ENCODE assay signal across 8 cellular contexts in the genomic region with DNA sequence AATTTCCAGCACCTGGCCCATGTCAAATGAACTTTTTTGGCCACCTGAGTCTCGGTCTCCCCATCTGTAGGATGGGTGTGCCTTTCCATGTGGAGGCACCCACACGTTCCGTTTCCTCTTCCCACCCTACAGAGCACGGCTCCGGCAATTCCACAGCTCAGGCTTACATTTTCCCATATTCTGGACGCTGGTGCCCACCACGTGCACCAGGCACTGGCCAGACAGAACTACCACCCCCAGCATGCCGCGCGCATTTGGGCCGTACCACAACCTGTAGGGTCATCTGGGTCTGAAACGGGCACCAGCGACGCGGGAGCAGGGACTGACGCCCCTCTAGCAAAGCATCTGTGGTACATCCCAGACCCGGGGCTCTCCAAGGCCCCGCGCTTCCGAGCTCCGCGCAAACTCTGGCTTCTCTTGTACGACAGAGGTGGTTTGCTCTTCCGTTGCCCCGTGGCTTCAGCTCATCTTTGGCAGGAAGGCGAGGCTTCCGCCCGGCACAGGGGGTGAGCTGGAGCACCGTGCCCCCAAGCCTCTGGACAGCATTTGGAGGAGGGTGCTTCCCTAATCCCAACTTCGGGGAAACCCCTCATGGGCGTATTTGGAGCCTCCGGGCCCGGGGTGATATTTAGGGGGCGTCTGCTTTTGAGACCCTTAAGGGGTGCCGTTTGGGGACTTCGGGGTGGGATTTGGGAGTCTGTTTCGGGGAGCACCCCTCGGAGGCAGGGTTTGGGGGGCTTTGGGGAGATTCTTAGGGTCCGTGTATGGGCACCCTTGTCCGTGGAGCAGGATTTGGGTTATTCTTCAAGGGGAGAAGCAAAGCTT. TPM values are rescaled to one million over a fixed set of nuclear protein-coding genes. Genes with fewer than 3 reads are reported as not detected.
DNase-seq lines count a peak whose midpoint lies in the region; ATAC-seq, FAIRE-seq and TF ChIP-seq lines count a peak whose summit lies in the region.

No MANE protein-coding gene starts in this region.

- H3K27ac ChIP-seq in AG04450 (ENCODE audit: low read depth, low read length) = peak overlapping the region; percentile 31
- no peak overlapping the region for H3K27ac ChIP-seq in caudate nucleus (ENCODE audit: low read depth, low read length)

- H3K27me3 ChIP-seq in AG04450 (ENCODE audit: control insufficient read depth, insufficient read depth, low read length) = no peaks in the 10 kb centered on the region

- POLR2A ChIA-PET in AG04450 (lab: Yijun Ruan, JAX) = interaction anchor here (0.6 to 0.8 kb wide), 2 partner anchors 27 to 192 kb away, joined by 3 to 7 read pairs; no protein-coding TSS in a partner anchor
- POLR2A ChIA-PET in WTC11 (lab: Charles Lee) = interaction anchor here (0.8 to 1.4 kb wide), 8 partner anchors 10 to 333 kb away, joined by 3 to 9 read pairs (median 3); partner anchors contain the start of genes CDK16, NDUFB11 and RBM10

- H3K4me3 ChIP-seq in AG04450 (ENCODE audit: low read depth, low read length) = peak overlapping the region; percentile 66

- peak; percentile 80 for DNase-seq in AG04450 (ENCODE audit: low read depth, low spot score)
- DNase-seq in NCI-H226 = peak; percentile 65
- peak; percentile 86 for DNase-seq in WTC11 (ENCODE audit: low spot score)
- peak in 59 of 61 donors; percentile 30 to 89 (median 72) for DNase-seq in caudate nucleus (lab: John Stamatoyannopoulos, UW)
- DNase-seq in stimulated activated CD4-positive, alpha-beta T cell treated with anti-CD3 and anti-CD28 coated beads, Interleukin-12 subunit alpha, Interleukin-12 subunit beta, amount 100 ng/mL, for 4 hours = peak; percentile 72

- peak overlapping the region; percentile 63; the same call in 1 of the 2 replicates for H3K27ac Mint-ChIP-seq in WTC11

- TF ChIP-seq CTCF in AG04450 (IDR thresholded peaks at IDR 0.05; ENCODE audit: low read depth, low read length) = no peak
- no peak for TF ChIP-seq CTCF in WTC11 (IDR thresholded peaks at IDR 0.05)

- no peaks in the 10 kb centered on the region for H3K9me3 Mint-ChIP-seq in WTC11

- H3K4me1 Mint-ChIP-seq in WTC11 = peaks cover 28% of the 10 kb centered on the region

- CTCF ChIA-PET in AG04450 (lab: Charles Lee) = interaction anchor here (2.2 kb wide), 1 partner anchor 194 kb away, joined by 14 read pairs; no protein-coding TSS in a partner anchor
- CTCF ChIA-PET in WTC11 (lab: Charles Lee) = interaction anchor here (0.6 to 1.9 kb wide), 3 partner anchors 193 to 333 kb away, joined by 6 read pairs; no protein-coding TSS in a partner anchor

- peaks cover 3% of the 10 kb centered on the region for H3K36me3 Mint-ChIP-seq in WTC11

- FAIRE-seq in islet of Langerhans (lab: Jason Lieb, UNC) = peak; percentile 91

- no peaks in the 10 kb centered on the region for H3K27me3 Mint-ChIP-seq in WTC11 (ENCODE audit: low read depth)

- H3K9me3 ChIP-seq in AG04450 (ENCODE audit: control insufficient read depth, insufficient read depth, low read length) = no peaks in the 10 kb centered on the region

- H3K4me3 Mint-ChIP-seq in WTC11 = peak overlapping the region; percentile 91

- ATAC-seq in GM18907 (IDR thresholded peaks at IDR 0.05; ENCODE audit: unreplicated experiment) (peak; percentile 51), HG03139 (IDR thresholded peaks at IDR 0.05; ENCODE audit: unreplicated experiment) (peak; percentile 54), WTC11 (peak; percentile 75)

TF ChIP-seq in WTC11, 78 proteins besides CTCF, POLR2A, EP300 and RAD21:
- no peak for TF ChIP-seq NR1H2 (CRISPR knock-in tag; IDR thresholded peaks at IDR 0.05)
- TF ChIP-seq FOXK1 (CRISPR knock-in tag; IDR thresholded peaks at IDR 0.05) = 0 out of 2 replicates have a peak, but pooled peaks have one; percentile 54
- 0 out of 2 replicates have a peak, but pooled peaks have one; percentile 10 for TF ChIP-seq CREM (CRISPR knock-in tag; IDR thresholded peaks at IDR 0.05)
- peak; percentile 63; the same call in 1 of the 2 replicates for TF ChIP-seq USF2 (CRISPR knock-in tag; IDR thresholded peaks at IDR 0.05)
- TF ChIP-seq SP1 (CRISPR knock-in tag; conservative IDR thresholded peaks at IDR 0.05) = peak; percentile 51
- TF ChIP-seq ZNF121 (CRISPR knock-in tag; IDR thresholded peaks at IDR 0.05) = no peak
- TF ChIP-seq GTF2I (CRISPR knock-in tag; conservative IDR thresholded peaks at IDR 0.05) = peak; percentile 70; the same call in 1 of the 2 replicates
- TF ChIP-seq USF1 (CRISPR knock-in tag; IDR thresholded peaks at IDR 0.05) = peak; percentile 36; the same call in 1 of the 2 replicates
- TF ChIP-seq MAX (CRISPR knock-in tag; IDR thresholded peaks at IDR 0.05) = peak; percentile 86
- no peak for TF ChIP-seq ZSCAN18 (CRISPR knock-in tag; IDR thresholded peaks at IDR 0.05)
- 0 out of 2 replicates have a peak, but pooled peaks have one; percentile 20 for TF ChIP-seq MYBL2 (CRISPR knock-in tag; IDR thresholded peaks at IDR 0.05)

RNA-seq across cellular contexts. Expression of gene UBA1, which starts 3.0 kb away (rescaled TPM):
- polyA plus RNA-seq in AG04450 (2011; rRNA removed) = 196 and 241 TPM in 2 replicates
- 259 and 332 TPM in 2 replicates for polyA minus RNA-seq in AG04450 (2011; rRNA and poly(A)+ RNA removed)
- 379 to 392 TPM (median 383 TPM) in 3 replicates for total RNA-seq in WTC11 (2021)

RNA-seq across cellular contexts. Expression of gene CDK16, which starts 27.8 kb away (rescaled TPM):
- 89.9 and 106 TPM in 2 replicates for polyA plus RNA-seq in AG04450 (2011; rRNA removed)
- polyA minus RNA-seq in AG04450 (2011; rRNA and poly(A)+ RNA removed) = 145 and 179 TPM in 2 replicates
- total RNA-seq in WTC11 (2021) = 130 to 150 TPM (median 145 TPM) in 3 replicates

RNA-seq across cellular contexts. Expression of gene USP11, which starts 42.2 kb away (rescaled TPM):
- polyA plus RNA-seq in AG04450 (2011; rRNA removed) = 31.5 and 41.3 TPM in 2 replicates
- polyA minus RNA-seq in AG04450 (2011; rRNA and poly(A)+ RNA removed) = 86.4 and 126 TPM in 2 replicates
- 82.5 to 86.8 TPM (median 86.3 TPM) in 3 replicates for total RNA-seq in WTC11 (2021)

RNA-seq across cellular contexts. Expression of gene RBM10, which starts 45.6 kb away (rescaled TPM):
- 19.6 and 23.1 TPM in 2 replicates for polyA plus RNA-seq in AG04450 (2011; rRNA removed)
- polyA minus RNA-seq in AG04450 (2011; rRNA and poly(A)+ RNA removed) = 29.3 and 37.0 TPM in 2 replicates
- total RNA-seq in WTC11 (2021) = 65.6 to 66.1 TPM (median 65.8 TPM) in 3 replicates

RNA-seq across cellular contexts. Expression of gene NDUFB11, which starts 46.2 kb away (rescaled TPM):
- 51.1 and 56.5 TPM in 2 replicates for polyA plus RNA-seq in AG04450 (2011; rRNA removed)
- 56.7 and 60.2 TPM in 2 replicates for polyA minus RNA-seq in AG04450 (2011; rRNA and poly(A)+ RNA removed)
- 105 to 110 TPM (median 106 TPM) in 3 replicates for total RNA-seq in WTC11 (2021)
